Comparison of ENCODE assay signal across 12 cellular contexts in the genomic region with DNA sequence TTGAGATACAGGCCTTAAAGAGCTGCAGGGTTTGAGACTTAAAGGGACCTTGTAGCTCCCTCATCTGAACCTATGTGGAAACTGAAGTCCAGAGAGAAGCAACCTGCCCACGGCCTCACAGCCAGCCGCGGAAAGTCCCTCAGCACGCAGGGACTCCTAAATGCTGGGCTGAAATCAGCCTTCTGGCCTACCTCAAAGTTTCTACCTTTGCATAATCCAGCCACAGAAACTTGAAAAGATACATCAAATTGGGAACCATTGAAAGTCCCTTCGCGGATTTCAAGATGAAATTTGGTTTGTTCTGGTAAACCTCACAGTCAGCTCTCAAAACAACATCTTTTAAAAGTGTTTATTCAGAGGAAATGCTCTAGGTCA.
DNase-seq lines count a peak whose midpoint lies in the region; ATAC-seq and TF ChIP-seq lines count a peak whose summit lies in the region.
"Had no signal": no experiment of that assay in that cellular context is flagged by ENCODE, and none has a peak within 500 bp of the region (broad histone marks: within the 10 kb centered on the region; RNA-seq: fewer than 3 reads in every experiment).

No MANE protein-coding gene starts in this region.

- H3K4me1 Mint-ChIP-seq in neural progenitor cell, result peaks cover 11% of the 10 kb centered on the region
- no peaks in the 10 kb centered on the region for H3K4me1 Mint-ChIP-seq in T-helper 17 cell
- H3K4me1 Mint-ChIP-seq: IgD-negative memory B cell had no signal

- DNase-seq in neural progenitor cell (ENCODE audit: low spot score) (no peak), NCI-H510A (lab: John Stamatoyannopoulos, UW) (no peak), germinal center (ENCODE audit: low spot score) (no peak), T-helper 17 cell (no peak), Ammon's horn (ENCODE audit: low spot score) (no peak)
- DNase-seq: left lung, tibial artery had no signal

- no peaks in the 10 kb centered on the region for H3K36me3 Mint-ChIP-seq in neural progenitor cell
- peaks cover 2% of the 10 kb centered on the region for H3K36me3 Mint-ChIP-seq in T-helper 17 cell (ENCODE audit: low read depth)
- H3K36me3 Mint-ChIP-seq: IgD-negative memory B cell had no signal

- ATAC-seq in GM18909 (IDR thresholded peaks at IDR 0.05; ENCODE audit: poor library complexity, unreplicated experiment), result peak; percentile 94
- peak; percentile 98 for ATAC-seq in GM21723 (IDR thresholded peaks at IDR 0.05; ENCODE audit: unreplicated experiment)
- peak; percentile 91 for ATAC-seq in HG03457 (IDR thresholded peaks at IDR 0.05; ENCODE audit: unreplicated experiment)
- no peak for ATAC-seq in T-helper 17 cell
- ATAC-seq: left lung had no signal

- H3K27ac Mint-ChIP-seq in neural progenitor cell, result no peak overlapping the region
- no peak overlapping the region for H3K27ac Mint-ChIP-seq in T-helper 17 cell
- H3K27ac Mint-ChIP-seq: IgD-negative memory B cell had no signal

- no peaks in the 10 kb centered on the region for H3K36me3 ChIP-seq in neural progenitor cell
- H3K36me3 ChIP-seq: left lung, right atrium auricular region, tibial artery had no signal

- no peak for TF ChIP-seq CTCF in neural progenitor cell (IDR thresholded peaks at IDR 0.05)

- H3K27me3 ChIP-seq in neural progenitor cell, result no peaks in the 10 kb centered on the region
- H3K27me3 ChIP-seq: left lung, right atrium auricular region, tibial artery had no signal

- no peaks in the 10 kb centered on the region for H4K20me1 ChIP-seq in neural progenitor cell (ENCODE audit: low read depth)

- peak overlapping the region; percentile 28 for H2AFZ ChIP-seq in neural progenitor cell (replicated peaks)

- H3K9me3 ChIP-seq in neural progenitor cell (ENCODE audit: low read depth) (no peaks in the 10 kb centered on the region), T-helper 17 cell (ENCODE audit: control insufficient read depth, low read length, poor library complexity, severe bottlenecking) (no peaks in the 10 kb centered on the region)

- H3K27me3 Mint-ChIP-seq in neural progenitor cell (ENCODE audit: insufficient read depth, low read depth) (peaks cover 4% of the 10 kb centered on the region), T-helper 17 cell (no peaks in the 10 kb centered on the region)

- H3K4me2 ChIP-seq in neural progenitor cell, result peak overlapping the region; percentile 52

- H3K4me1 ChIP-seq in neural progenitor cell, result peaks cover 11% of the 10 kb centered on the region
- H3K4me1 ChIP-seq: left lung, right atrium auricular region had no signal

- H3K79me2 ChIP-seq in neural progenitor cell (ENCODE audit: low read depth), result no peaks in the 10 kb centered on the region

- H3K4me3 Mint-ChIP-seq in neural progenitor cell, result no peak overlapping the region
- no peak overlapping the region for H3K4me3 Mint-ChIP-seq in T-helper 17 cell
- H3K4me3 Mint-ChIP-seq: IgD-negative memory B cell had no signal

- peaks cover 3% of the 10 kb centered on the region for H3K9me3 Mint-ChIP-seq in neural progenitor cell

- H3K4me3 ChIP-seq in neural progenitor cell, result no peak overlapping the region
- H3K4me3 ChIP-seq: left lung, right atrium auricular region, tibial artery had no signal

- H3K9ac ChIP-seq in neural progenitor cell, result no peak overlapping the region

- peak overlapping the region; percentile 26 for H3K27ac ChIP-seq in neural progenitor cell
- H3K27ac ChIP-seq: left lung, right atrium auricular region, tibial artery had no signal

- H3F3A ChIP-seq in neural progenitor cell (ENCODE audit: low read depth), result peaks cover 9% of the 10 kb centered on the region
